Comparison of ENCODE assay signal across 1 cellular context in the genomic region with DNA sequence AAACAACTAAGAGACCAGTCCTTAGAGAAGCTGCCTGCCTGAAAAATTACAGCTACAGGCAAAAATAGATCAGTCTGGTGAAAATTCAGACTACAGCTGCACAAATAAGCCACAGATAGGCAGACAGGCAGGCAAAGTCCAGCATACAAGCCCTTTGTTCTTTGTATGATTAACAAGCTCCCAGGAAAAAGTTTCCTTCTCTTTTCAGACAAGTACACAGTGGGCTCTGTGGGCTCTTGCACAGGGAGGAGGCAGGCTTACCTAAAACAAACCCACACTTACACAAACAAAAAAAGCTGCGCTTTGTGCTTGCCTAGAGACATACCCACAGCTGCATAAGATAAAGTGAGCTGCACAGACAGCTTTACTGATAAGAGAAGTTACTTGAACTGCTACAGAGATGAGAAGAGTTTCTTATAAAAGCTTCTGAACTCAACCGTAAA.
A peak's percentile ranks its signal among the peaks of the same experiment; 100 is the strongest.
TF ChIP-seq lines count a peak whose summit lies in the region.

No MANE protein-coding gene starts in this region.

TF ChIP-seq in HepG2, 621 proteins besides CTCF, POLR2A, EP300 and RAD21 (continued from another document and continues in another):
- TF ChIP-seq, protein P1, sequence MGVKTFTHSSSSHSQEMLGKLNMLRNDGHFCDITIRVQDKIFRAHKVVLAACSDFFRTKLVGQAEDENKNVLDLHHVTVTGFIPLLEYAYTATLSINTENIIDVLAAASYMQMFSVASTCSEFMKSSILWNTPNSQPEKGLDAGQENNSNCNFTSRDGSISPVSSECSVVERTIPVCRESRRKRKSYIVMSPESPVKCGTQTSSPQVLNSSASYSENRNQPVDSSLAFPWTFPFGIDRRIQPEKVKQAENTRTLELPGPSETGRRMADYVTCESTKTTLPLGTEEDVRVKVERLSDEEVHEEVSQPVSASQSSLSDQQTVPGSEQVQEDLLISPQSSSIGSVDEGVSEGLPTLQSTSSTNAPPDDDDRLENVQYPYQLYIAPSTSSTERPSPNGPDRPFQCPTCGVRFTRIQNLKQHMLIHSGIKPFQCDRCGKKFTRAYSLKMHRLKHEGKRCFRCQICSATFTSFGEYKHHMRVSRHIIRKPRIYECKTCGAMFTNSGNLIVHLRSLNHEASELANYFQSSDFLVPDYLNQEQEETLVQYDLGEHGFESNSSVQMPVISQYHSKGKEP (CRISPR knock-in tag; IDR thresholded peaks at IDR 0.05) = no peak
- TF ChIP-seq, protein P2, sequence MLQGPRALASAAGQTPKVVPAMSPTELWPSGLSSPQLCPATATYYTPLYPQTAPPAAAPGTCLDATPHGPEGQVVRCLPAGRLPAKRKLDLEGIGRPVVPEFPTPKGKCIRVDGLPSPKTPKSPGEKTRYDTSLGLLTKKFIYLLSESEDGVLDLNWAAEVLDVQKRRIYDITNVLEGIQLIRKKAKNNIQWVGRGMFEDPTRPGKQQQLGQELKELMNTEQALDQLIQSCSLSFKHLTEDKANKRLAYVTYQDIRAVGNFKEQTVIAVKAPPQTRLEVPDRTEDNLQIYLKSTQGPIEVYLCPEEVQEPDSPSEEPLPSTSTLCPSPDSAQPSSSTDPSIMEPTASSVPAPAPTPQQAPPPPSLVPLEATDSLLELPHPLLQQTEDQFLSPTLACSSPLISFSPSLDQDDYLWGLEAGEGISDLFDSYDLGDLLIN (CRISPR knock-in tag; IDR thresholded peaks at IDR 0.05; ENCODE audit: borderline replicate concordance) = no peak
- no peak for TF ChIP-seq GPN1 (CRISPR knock-in tag; IDR thresholded peaks at IDR 0.05; ENCODE audit: borderline replicate concordance)
- no peak for TF ChIP-seq ZFP1 (CRISPR knock-in tag; IDR thresholded peaks at IDR 0.05)
- TF ChIP-seq EHMT2 (IDR thresholded peaks at IDR 0.05; ENCODE audit: borderline replicate concordance, low read depth, low read length) = no peak; the same call in 1 of the 2 replicates
- no peak for TF ChIP-seq ZNF709 (CRISPR knock-in tag; IDR thresholded peaks at IDR 0.05)
- TF ChIP-seq HMG20A (CRISPR knock-in tag; IDR thresholded peaks at IDR 0.05; ENCODE audit: borderline replicate concordance) = peak; percentile 78
- TF ChIP-seq, protein P3, sequence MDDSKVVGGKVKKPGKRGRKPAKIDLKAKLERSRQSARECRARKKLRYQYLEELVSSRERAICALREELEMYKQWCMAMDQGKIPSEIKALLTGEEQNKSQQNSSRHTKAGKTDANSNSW (CRISPR knock-in tag; IDR thresholded peaks at IDR 0.05; ENCODE audit: borderline replicate concordance) = no peak
- TF ChIP-seq ZSCAN29 (CRISPR knock-in tag; conservative IDR thresholded peaks at IDR 0.05) = 0 out of 2 replicates have a peak, but pooled peaks have one; percentile 42
- no peak for TF ChIP-seq MXI1 (IDR thresholded peaks at IDR 0.05; ENCODE audit: borderline replicate concordance, low read depth, low read length)
- TF ChIP-seq JUNB (CRISPR knock-in tag; IDR thresholded peaks at IDR 0.05; ENCODE audit: borderline replicate concordance) = no peak
- TF ChIP-seq ATF1 (CRISPR knock-in tag; IDR thresholded peaks at IDR 0.05) = peak; percentile 39; the same call in 1 of the 2 replicates
- TF ChIP-seq, protein P4, sequence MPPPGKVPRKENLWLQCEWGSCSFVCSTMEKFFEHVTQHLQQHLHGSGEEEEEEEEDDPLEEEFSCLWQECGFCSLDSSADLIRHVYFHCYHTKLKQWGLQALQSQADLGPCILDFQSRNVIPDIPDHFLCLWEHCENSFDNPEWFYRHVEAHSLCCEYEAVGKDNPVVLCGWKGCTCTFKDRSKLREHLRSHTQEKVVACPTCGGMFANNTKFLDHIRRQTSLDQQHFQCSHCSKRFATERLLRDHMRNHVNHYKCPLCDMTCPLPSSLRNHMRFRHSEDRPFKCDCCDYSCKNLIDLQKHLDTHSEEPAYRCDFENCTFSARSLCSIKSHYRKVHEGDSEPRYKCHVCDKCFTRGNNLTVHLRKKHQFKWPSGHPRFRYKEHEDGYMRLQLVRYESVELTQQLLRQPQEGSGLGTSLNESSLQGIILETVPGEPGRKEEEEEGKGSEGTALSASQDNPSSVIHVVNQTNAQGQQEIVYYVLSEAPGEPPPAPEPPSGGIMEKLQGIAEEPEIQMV (CRISPR knock-in tag; IDR thresholded peaks at IDR 0.05; ENCODE audit: low read depth) = no peak
- TF ChIP-seq, protein P5, sequence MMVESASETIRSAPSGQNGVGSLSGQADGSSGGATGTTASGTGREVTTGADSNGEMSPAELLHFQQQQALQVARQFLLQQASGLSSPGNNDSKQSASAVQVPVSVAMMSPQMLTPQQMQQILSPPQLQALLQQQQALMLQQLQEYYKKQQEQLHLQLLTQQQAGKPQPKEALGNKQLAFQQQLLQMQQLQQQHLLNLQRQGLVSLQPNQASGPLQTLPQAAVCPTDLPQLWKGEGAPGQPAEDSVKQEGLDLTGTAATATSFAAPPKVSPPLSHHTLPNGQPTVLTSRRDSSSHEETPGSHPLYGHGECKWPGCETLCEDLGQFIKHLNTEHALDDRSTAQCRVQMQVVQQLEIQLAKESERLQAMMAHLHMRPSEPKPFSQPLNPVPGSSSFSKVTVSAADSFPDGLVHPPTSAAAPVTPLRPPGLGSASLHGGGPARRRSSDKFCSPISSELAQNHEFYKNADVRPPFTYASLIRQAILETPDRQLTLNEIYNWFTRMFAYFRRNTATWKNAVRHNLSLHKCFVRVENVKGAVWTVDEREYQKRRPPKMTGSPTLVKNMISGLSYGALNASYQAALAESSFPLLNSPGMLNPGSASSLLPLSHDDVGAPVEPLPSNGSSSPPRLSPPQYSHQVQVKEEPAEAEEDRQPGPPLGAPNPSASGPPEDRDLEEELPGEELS (CRISPR knock-in tag; IDR thresholded peaks at IDR 0.05) = peak; percentile 87; the same call in 1 of the 2 replicates
- TF ChIP-seq PRMT3 (CRISPR knock-in tag; IDR thresholded peaks at IDR 0.05; ENCODE audit: borderline replicate concordance, low read depth) = no peak
- TF ChIP-seq U2AF1 (optimal IDR thresholded peaks at IDR 0.05; ENCODE audit: low read depth, low read length) = no peak
- no peak for TF ChIP-seq RAD51 (IDR thresholded peaks at IDR 0.05; ENCODE audit: borderline replicate concordance)
- peak; percentile 91 for TF ChIP-seq BCL6 (CRISPR knock-in tag; IDR thresholded peaks at IDR 0.05)
- TF ChIP-seq, protein P6, sequence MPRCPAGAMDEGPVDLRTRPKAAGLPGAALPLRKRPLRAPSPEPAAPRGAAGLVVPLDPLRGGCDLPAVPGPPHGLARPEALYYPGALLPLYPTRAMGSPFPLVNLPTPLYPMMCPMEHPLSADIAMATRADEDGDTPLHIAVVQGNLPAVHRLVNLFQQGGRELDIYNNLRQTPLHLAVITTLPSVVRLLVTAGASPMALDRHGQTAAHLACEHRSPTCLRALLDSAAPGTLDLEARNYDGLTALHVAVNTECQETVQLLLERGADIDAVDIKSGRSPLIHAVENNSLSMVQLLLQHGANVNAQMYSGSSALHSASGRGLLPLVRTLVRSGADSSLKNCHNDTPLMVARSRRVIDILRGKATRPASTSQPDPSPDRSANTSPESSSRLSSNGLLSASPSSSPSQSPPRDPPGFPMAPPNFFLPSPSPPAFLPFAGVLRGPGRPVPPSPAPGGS (CRISPR knock-in tag; IDR thresholded peaks at IDR 0.05) = no peak
- TF ChIP-seq, protein P7, sequence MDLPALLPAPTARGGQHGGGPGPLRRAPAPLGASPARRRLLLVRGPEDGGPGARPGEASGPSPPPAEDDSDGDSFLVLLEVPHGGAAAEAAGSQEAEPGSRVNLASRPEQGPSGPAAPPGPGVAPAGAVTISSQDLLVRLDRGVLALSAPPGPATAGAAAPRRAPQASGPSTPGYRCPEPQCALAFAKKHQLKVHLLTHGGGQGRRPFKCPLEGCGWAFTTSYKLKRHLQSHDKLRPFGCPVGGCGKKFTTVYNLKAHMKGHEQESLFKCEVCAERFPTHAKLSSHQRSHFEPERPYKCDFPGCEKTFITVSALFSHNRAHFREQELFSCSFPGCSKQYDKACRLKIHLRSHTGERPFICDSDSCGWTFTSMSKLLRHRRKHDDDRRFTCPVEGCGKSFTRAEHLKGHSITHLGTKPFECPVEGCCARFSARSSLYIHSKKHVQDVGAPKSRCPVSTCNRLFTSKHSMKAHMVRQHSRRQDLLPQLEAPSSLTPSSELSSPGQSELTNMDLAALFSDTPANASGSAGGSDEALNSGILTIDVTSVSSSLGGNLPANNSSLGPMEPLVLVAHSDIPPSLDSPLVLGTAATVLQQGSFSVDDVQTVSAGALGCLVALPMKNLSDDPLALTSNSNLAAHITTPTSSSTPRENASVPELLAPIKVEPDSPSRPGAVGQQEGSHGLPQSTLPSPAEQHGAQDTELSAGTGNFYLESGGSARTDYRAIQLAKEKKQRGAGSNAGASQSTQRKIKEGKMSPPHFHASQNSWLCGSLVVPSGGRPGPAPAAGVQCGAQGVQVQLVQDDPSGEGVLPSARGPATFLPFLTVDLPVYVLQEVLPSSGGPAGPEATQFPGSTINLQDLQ (CRISPR knock-in tag; IDR thresholded peaks at IDR 0.05) = no peak
- TF ChIP-seq, protein P8, sequence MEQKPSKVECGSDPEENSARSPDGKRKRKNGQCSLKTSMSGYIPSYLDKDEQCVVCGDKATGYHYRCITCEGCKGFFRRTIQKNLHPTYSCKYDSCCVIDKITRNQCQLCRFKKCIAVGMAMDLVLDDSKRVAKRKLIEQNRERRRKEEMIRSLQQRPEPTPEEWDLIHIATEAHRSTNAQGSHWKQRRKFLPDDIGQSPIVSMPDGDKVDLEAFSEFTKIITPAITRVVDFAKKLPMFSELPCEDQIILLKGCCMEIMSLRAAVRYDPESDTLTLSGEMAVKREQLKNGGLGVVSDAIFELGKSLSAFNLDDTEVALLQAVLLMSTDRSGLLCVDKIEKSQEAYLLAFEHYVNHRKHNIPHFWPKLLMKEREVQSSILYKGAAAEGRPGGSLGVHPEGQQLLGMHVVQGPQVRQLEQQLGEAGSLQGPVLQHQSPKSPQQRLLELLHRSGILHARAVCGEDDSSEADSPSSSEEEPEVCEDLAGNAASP (CRISPR knock-in tag; IDR thresholded peaks at IDR 0.05; ENCODE audit: borderline replicate concordance) = peak; percentile 25; the same call in 1 of the 2 replicates
- TF ChIP-seq PHF5A (CRISPR knock-in tag; IDR thresholded peaks at IDR 0.05; ENCODE audit: low read depth, unreplicated experiment) = no peak
- TF ChIP-seq ZNF138 (CRISPR knock-in tag; IDR thresholded peaks at IDR 0.05; ENCODE audit: low read depth) = no peak
- TF ChIP-seq, protein P9, sequence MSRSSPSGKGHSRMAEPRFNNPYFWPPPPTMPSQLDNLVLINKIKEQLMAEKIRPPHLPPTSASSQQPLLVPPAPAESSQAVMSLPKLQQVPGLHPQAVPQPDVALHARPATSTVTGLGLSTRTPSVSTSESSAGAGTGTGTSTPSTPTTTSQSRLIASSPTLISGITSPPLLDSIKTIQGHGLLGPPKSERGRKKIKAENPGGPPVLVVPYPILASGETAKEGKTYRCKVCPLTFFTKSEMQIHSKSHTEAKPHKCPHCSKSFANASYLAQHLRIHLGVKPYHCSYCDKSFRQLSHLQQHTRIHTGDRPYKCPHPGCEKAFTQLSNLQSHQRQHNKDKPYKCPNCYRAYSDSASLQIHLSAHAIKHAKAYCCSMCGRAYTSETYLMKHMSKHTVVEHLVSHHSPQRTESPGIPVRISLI (CRISPR knock-in tag; IDR thresholded peaks at IDR 0.05; ENCODE audit: borderline replicate concordance) = peak; percentile 73; the same call in 1 of the 2 replicates
- TF ChIP-seq ZNF746 (CRISPR knock-in tag; IDR thresholded peaks at IDR 0.05) = no peak
- no peak for TF ChIP-seq FIP1L1 (IDR thresholded peaks at IDR 0.05; ENCODE audit: borderline replicate concordance, insufficient read depth, low read depth, low read length)
- TF ChIP-seq XBP1 (CRISPR knock-in tag; IDR thresholded peaks at IDR 0.05) = no peak
- TF ChIP-seq, protein P10, sequence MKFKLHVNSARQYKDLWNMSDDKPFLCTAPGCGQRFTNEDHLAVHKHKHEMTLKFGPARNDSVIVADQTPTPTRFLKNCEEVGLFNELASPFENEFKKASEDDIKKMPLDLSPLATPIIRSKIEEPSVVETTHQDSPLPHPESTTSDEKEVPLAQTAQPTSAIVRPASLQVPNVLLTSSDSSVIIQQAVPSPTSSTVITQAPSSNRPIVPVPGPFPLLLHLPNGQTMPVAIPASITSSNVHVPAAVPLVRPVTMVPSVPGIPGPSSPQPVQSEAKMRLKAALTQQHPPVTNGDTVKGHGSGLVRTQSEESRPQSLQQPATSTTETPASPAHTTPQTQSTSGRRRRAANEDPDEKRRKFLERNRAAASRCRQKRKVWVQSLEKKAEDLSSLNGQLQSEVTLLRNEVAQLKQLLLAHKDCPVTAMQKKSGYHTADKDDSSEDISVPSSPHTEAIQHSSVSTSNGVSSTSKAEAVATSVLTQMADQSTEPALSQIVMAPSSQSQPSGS (CRISPR knock-in tag; IDR thresholded peaks at IDR 0.05) = 0 out of 2 replicates have a peak, but pooled peaks have one; percentile 51
- no peak for TF ChIP-seq AHR (CRISPR knock-in tag; IDR thresholded peaks at IDR 0.05)
- TF ChIP-seq ZNF101 (CRISPR knock-in tag; IDR thresholded peaks at IDR 0.05; ENCODE audit: borderline replicate concordance, low read depth) = no peak
- no peak for TF ChIP-seq ZNF567 (CRISPR knock-in tag; IDR thresholded peaks at IDR 0.05; ENCODE audit: borderline replicate concordance)
- TF ChIP-seq ATF7 (IDR thresholded peaks at IDR 0.05) = no peak
- no peak for TF ChIP-seq ATF7 (CRISPR knock-in tag; IDR thresholded peaks at IDR 0.05)
- no peak for TF ChIP-seq NR2F6 (IDR thresholded peaks at IDR 0.05)
- TF ChIP-seq NR2F6 (CRISPR knock-in tag; IDR thresholded peaks at IDR 0.05) = peak; percentile 8; the same call in 1 of the 2 replicates
- TF ChIP-seq, protein P11, sequence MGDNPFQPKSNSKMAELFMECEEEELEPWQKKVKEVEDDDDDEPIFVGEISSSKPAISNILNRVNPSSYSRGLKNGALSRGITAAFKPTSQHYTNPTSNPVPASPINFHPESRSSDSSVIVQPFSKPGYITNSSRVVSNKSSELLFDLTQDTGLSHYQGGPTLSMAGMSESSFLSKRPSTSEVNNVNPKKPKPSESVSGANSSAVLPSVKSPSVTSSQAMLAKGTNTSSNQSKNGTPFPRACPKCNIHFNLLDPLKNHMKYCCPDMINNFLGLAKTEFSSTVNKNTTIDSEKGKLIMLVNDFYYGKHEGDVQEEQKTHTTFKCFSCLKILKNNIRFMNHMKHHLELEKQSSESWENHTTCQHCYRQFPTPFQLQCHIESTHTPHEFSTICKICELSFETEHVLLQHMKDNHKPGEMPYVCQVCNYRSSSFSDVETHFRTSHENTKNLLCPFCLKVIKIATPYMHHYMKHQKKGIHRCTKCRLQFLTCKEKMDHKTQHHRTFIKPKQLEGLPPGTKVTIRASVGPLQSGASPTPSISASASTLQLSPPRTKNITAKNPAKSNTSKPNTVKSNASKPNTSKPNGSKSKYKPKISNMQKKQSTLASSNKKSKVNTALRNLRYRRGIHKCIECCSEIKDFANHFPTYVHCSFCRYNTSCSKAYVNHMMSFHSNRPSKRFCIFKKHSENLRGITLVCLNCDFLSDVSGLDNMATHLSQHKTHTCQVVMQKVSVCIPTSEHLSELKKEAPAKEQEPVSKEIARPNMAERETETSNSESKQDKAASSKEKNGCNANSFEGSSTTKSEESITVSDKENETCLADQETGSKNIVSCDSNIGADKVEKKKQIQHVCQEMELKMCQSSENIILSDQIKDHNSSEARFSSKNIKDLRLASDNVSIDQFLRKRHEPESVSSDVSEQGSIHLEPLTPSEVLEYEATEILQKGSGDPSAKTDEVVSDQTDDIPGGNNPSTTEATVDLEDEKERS (CRISPR knock-in tag; IDR thresholded peaks at IDR 0.05) = no peak
- no peak for TF ChIP-seq ZNF761 (CRISPR knock-in tag; conservative IDR thresholded peaks at IDR 0.05)
- no peak for TF ChIP-seq ZNF777 (CRISPR knock-in tag; IDR thresholded peaks at IDR 0.05)
- TF ChIP-seq, protein P12, sequence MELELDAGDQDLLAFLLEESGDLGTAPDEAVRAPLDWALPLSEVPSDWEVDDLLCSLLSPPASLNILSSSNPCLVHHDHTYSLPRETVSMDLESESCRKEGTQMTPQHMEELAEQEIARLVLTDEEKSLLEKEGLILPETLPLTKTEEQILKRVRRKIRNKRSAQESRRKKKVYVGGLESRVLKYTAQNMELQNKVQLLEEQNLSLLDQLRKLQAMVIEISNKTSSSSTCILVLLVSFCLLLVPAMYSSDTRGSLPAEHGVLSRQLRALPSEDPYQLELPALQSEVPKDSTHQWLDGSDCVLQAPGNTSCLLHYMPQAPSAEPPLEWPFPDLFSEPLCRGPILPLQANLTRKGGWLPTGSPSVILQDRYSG (CRISPR knock-in tag; IDR thresholded peaks at IDR 0.05) = no peak
- TF ChIP-seq HNRNPK (IDR thresholded peaks at IDR 0.05; ENCODE audit: low read depth, low read length, poor library complexity, severe bottlenecking) = no peak
